1 cellular context compared by ENCODE assay signal in the genomic region with DNA sequence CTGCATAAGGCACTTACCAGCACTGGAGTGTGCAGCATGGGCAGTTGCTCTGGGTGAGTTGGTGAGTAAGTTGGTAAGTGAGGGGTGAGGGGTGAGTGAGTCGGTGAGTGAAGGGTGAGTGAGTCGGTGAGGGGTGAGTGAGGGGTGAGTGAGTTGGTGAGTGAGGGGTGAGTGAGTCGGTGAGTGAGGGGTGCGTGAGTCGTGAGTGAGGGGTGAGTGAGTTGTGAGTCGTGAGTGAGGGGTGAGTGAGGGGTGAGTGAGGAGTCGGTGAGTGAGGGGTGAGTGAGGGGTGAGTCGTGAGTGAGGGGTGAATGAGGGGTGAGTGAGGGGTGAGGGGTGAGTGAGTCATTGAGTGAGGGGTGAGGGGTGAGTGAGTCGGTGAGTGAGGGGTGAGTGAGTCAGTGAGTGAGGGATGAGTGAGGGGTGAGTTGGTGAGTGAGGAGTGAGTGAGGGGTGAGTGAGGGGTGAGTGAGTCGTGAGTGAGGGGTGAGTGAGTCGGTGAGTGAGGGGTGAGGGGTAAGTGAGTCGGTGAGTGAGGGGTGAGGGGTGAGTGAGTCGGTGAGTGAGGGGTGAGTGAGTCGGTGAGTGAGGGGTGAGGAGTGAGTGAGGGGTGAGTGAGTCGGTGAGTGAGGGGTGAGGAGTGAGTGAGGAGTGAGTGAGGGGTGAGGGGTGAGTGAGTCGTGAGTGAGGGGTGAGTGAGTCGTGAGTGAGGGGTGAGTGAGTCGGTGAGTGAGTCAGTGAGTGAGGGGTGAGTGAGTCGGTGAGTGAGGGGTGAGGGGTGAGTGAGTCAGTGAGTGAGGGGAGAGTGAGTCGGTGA.
TF ChIP-seq lines count a peak whose summit lies in the region.

No MANE protein-coding gene starts in this region.

TF ChIP-seq in GM12891, 5 proteins besides CTCF, POLR2A, EP300 and RAD21:
- TF ChIP-seq TAF1 (IDR thresholded peaks at IDR 0.05; ENCODE audit: low read depth, low read length) (no peak), PAX5 (IDR thresholded peaks at IDR 0.05; ENCODE audit: insufficient read depth, low read length, severe bottlenecking) (no peak), POLR2AphosphoS5 (IDR thresholded peaks at IDR 0.05; ENCODE audit: low read depth, low read length) (no peak), POU2F2 (IDR thresholded peaks at IDR 0.05; ENCODE audit: low read depth, low read length) (no peak), SPI1 (IDR thresholded peaks at IDR 0.05; ENCODE audit: low read depth, low read length) (no peak)
